ENCODE assay signal across 17 cellular contexts in the genomic region with DNA sequence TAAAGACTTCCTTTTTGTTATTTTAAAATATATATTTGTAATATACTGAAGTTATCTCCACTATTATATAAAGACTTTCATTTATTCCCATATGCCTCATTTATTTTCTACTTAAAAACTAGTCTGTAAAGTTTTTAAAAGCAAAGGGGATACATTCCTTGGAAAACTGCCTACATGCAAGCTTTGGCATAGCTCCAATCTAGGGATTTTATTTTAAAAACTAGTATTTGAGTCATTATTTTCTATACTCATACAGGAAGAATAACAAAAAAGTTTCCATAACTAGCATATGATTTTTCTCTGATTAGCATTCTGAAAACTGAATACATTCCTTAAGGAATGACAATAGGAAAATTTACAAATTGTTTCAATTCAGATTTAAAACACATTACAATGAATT.
"Had no signal": no experiment of that assay in that cellular context is flagged by ENCODE, and none has a peak within 500 bp of the region (broad histone marks: within the 10 kb centered on the region; RNA-seq: fewer than 3 reads in every experiment).

No MANE protein-coding gene starts in this region.

- H3K4me1 ChIP-seq: colonic mucosa, stomach, testis, upper lobe of left lung had no signal

- H3K4me3 ChIP-seq: cardiac muscle cell, colonic mucosa, gastroesophageal sphincter, psoas muscle, stomach, testis, upper lobe of left lung had no signal

- ATAC-seq: gastroesophageal sphincter, natural killer cell, T-cell had no signal

- DNase-seq: activated CD4-positive, alpha-beta T cell treated with anti-CD3 and anti-CD28 coated beads, Interleukin-2, amount 10 ng/mL, durations not matched to agents 7 days and 5 days; activated CD8-positive, alpha-beta memory T cell treated with anti-CD3 and anti-CD28 coated beads, Interleukin-2, amount 50 U/mL, for 48 hours; activated naive CD8-positive, alpha-beta T cell treated with anti-CD3 and anti-CD28 coated beads for 36 hours; colonic mucosa; effector CD4-positive, alpha-beta T cell; natural killer cell; nucleus accumbens; psoas muscle; stimulated activated CD4-positive, alpha-beta T cell treated with anti-CD3 and anti-CD28 coated beads, Interleukin-12 subunit alpha, Interleukin-12 subunit beta, amount 100 ng/mL, for 4 hours; stimulated activated CD4-positive, alpha-beta T cell treated with anti-CD3 and anti-CD28 coated beads, Interleukin-2, amount 100 ng/mL, for 24 hours; stomach; T-cell; T-helper 9 cell; testis; upper lobe of left lung had no signal

- H3K36me3 ChIP-seq: cardiac muscle cell, colonic mucosa, gastroesophageal sphincter, stomach, upper lobe of left lung had no signal

- H3K9me3 ChIP-seq: colonic mucosa, gastroesophageal sphincter, psoas muscle, stomach, testis, upper lobe of left lung had no signal

- H3K27ac ChIP-seq: cardiac muscle cell, colonic mucosa, gastroesophageal sphincter, psoas muscle, stomach, testis, upper lobe of left lung had no signal

- H3K27me3 ChIP-seq: cardiac muscle cell, colonic mucosa, gastroesophageal sphincter, stomach, testis, upper lobe of left lung had no signal
